In genomic region chr18:59114160-59114559, GRCh38 we compare ENCODE assay signal across 3 cellular contexts.
TF ChIP-seq lines count a peak whose summit lies in the region.

No MANE protein-coding gene starts in this region.

TF ChIP-seq in SK-N-SH treated with all-trans-retinoic acid at 6 μM for 48 hours, 23 proteins besides CTCF, POLR2A, EP300 and RAD21 (continued from another document):
- TF ChIP-seq ZFP3 (CRISPR knock-in tag; IDR thresholded peaks at IDR 0.05) (no peak), TSHZ2 (CRISPR knock-in tag; IDR thresholded peaks at IDR 0.05) (no peak), BACH2 (CRISPR knock-in tag; IDR thresholded peaks at IDR 0.05; ENCODE audit: borderline replicate concordance) (no peak), PATZ1 (CRISPR knock-in tag; IDR thresholded peaks at IDR 0.05; ENCODE audit: borderline replicate concordance) (no peak), GLIS3 (CRISPR knock-in tag; IDR thresholded peaks at IDR 0.05) (no peak), SNAI2 (CRISPR knock-in tag; IDR thresholded peaks at IDR 0.05) (no peak), OSR1 (CRISPR knock-in tag; IDR thresholded peaks at IDR 0.05) (no peak)

TF ChIP-seq in SK-N-SH, 30 proteins besides CTCF, POLR2A, EP300 and RAD21 (continued from another document):
- no peak for TF ChIP-seq RCOR1 (IDR thresholded peaks at IDR 0.05; ENCODE audit: low read length)
- TF ChIP-seq REST (IDR thresholded peaks at IDR 0.05; ENCODE audit: low read depth, low read length): no peak

TF ChIP-seq in IMR-90, 13 proteins besides CTCF, POLR2A, EP300 and RAD21 (continued from another document):
- TF ChIP-seq MAZ (IDR thresholded peaks at IDR 0.05; ENCODE audit: borderline replicate concordance, low read depth, low read length): no peak
- no peak for TF ChIP-seq RFX5 (IDR thresholded peaks at IDR 0.05; ENCODE audit: low read depth, low read length)
- TF ChIP-seq RCOR1 (IDR thresholded peaks at IDR 0.05; ENCODE audit: insufficient replicate concordance, low read length): no peak
- TF ChIP-seq ELK1 (IDR thresholded peaks at IDR 0.05; ENCODE audit: borderline replicate concordance, low read depth, low read length): no peak
- no peak for TF ChIP-seq SMC3 (IDR thresholded peaks at IDR 0.05; ENCODE audit: low read depth, low read length)
- no peak for TF ChIP-seq USF2 (IDR thresholded peaks at IDR 0.05; ENCODE audit: low read depth, low read length)
